In the genomic region with DNA sequence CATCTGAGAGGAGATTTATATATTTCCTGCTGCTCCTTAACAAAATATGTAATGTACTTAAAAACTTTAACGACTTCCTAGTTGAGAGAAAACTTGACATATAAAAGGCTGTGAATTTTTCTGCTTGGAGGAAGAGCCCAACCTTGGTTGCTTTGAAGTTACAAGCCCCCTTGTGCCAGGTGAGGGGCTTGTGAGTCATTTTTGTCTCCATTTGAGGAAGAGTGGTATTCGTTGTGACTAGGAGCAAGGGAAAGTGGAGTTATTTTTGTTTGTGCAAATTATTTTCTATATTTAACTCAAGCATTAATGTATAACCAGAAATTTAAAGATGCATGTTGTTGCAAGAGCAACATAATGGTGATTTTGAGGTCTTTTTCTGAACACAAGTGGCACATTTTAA, we compare ENCODE assay signal across 1 cellular context.
A peak's percentile ranks its signal among the peaks of the same experiment; 100 is the strongest.
TF ChIP-seq lines count a peak whose summit lies in the region.

No MANE protein-coding gene starts in this region.

TF ChIP-seq in GM12878, 131 proteins besides CTCF, POLR2A, EP300 and RAD21 (continued from another document):
- TF ChIP-seq, protein P1, sequence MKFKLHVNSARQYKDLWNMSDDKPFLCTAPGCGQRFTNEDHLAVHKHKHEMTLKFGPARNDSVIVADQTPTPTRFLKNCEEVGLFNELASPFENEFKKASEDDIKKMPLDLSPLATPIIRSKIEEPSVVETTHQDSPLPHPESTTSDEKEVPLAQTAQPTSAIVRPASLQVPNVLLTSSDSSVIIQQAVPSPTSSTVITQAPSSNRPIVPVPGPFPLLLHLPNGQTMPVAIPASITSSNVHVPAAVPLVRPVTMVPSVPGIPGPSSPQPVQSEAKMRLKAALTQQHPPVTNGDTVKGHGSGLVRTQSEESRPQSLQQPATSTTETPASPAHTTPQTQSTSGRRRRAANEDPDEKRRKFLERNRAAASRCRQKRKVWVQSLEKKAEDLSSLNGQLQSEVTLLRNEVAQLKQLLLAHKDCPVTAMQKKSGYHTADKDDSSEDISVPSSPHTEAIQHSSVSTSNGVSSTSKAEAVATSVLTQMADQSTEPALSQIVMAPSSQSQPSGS (IDR thresholded peaks at IDR 0.05; ENCODE audit: low read length): peak; percentile 72
- no peak for TF ChIP-seq HDAC6 (IDR thresholded peaks at IDR 0.05; ENCODE audit: unreplicated experiment)
- peak; percentile 47; the same call in 1 of the 2 replicates for TF ChIP-seq SPI1 (IDR thresholded peaks at IDR 0.05; ENCODE audit: borderline replicate concordance, insufficient read depth, low read depth, low read length)
- peak; percentile 52; the same call in 1 of the 2 replicates for TF ChIP-seq TCF12 (IDR thresholded peaks at IDR 0.05; ENCODE audit: low read depth, low read length)
- TF ChIP-seq ZNF217 (IDR thresholded peaks at IDR 0.05): no peak
- no peak for TF ChIP-seq HCFC1 (IDR thresholded peaks at IDR 0.05; ENCODE audit: low read length)
- peak; percentile 70 for TF ChIP-seq MEF2B (IDR thresholded peaks at IDR 0.05; ENCODE audit: partially characterized antibody, poor library complexity, severe bottlenecking)
- no peak for TF ChIP-seq CHD2 (IDR thresholded peaks at IDR 0.05; ENCODE audit: borderline replicate concordance, low read depth, low read length)
- TF ChIP-seq ZNF274 (IDR thresholded peaks at IDR 0.05; ENCODE audit: insufficient read depth, insufficient read length): no peak
